1 cellular context compared by ENCODE assay signal in genomic region chr1:10687142-10687715, GRCh38.
TF ChIP-seq lines count a peak whose summit lies in the region.

No MANE protein-coding gene starts in this region.

TF ChIP-seq in GM23338, 12 proteins besides CTCF, POLR2A, EP300 and RAD21 (continued from another document):
- no peak for TF ChIP-seq ZNF462 (CRISPR knock-in tag; IDR thresholded peaks at IDR 0.05)
- no peak for TF ChIP-seq STAT1 (IDR thresholded peaks at IDR 0.05; ENCODE audit: unreplicated experiment)
- TF ChIP-seq NANOG (IDR thresholded peaks at IDR 0.05; ENCODE audit: borderline replicate concordance): no peak
- TF ChIP-seq EZH2 (IDR thresholded peaks at IDR 0.05; ENCODE audit: low read depth, unreplicated experiment): no peak
- no peak for TF ChIP-seq EZH2phosphoT487 (IDR thresholded peaks at IDR 0.05; ENCODE audit: unreplicated experiment)
